ENCODE assay signal across 7 cellular contexts in the genomic region with DNA sequence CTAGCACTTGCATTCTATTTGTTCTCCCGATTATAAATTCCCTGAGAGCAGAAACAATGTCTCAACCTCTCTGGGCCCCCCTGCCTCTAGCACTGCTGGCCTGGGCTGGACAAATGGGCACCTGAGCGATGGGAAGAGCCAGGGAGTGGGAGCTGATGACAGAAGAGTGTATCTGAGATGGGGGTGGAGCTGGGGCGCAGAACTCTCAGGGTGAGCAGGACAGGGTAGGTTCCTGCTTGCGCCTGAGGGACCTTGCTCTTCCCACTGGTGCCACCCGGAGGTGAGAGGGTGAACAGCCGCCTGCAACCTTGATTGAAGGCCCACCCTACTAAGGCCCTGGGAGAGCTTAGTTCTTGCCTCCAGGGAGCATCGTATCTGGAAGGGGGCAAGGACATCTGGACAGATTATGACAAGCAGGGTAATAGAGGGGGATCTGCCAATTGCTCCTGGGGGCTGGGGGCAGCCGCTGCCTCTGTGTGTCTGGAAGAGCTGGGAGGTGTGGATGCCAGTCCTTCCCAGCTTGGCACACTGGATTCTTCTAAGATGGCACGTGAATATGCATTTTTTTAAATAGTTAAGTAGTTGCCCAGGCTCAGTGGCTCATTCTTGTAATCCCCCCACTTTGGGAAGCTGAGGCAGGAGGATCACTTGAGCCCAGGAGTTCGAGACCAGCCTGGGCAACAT. TPM values are rescaled to one million over a fixed set of nuclear protein-coding genes. Genes with fewer than 3 reads are reported as not detected.
A peak's percentile ranks its signal among the peaks of the same experiment; 100 is the strongest.
DNase-seq lines count a peak whose midpoint lies in the region; ATAC-seq and TF ChIP-seq lines count a peak whose summit lies in the region.

No MANE protein-coding gene starts in this region.

- H3K27me3 ChIP-seq in left ventricle myocardium inferior (ENCODE audit: low read depth), result no peaks in the 10 kb centered on the region

- H3K9me3 Mint-ChIP-seq in activated naive CD8-positive, alpha-beta T cell treated with anti-CD3 and anti-CD28 coated beads, Interleukin-2, amount 50 U/mL, for 24 hours, result no peaks in the 10 kb centered on the region

- no peaks in the 10 kb centered on the region for H3K36me3 Mint-ChIP-seq in activated naive CD8-positive, alpha-beta T cell treated with anti-CD3 and anti-CD28 coated beads, Interleukin-2, amount 50 U/mL, for 24 hours (ENCODE audit: low read depth)

- H3K36me3 ChIP-seq in left ventricle myocardium inferior, result no peaks in the 10 kb centered on the region

- no peaks in the 10 kb centered on the region for H3K27me3 Mint-ChIP-seq in activated naive CD8-positive, alpha-beta T cell treated with anti-CD3 and anti-CD28 coated beads, Interleukin-2, amount 50 U/mL, for 24 hours

- ATAC-seq in HG02678 (IDR thresholded peaks at IDR 0.05; ENCODE audit: unreplicated experiment) (peak; percentile 48), GM19395 (IDR thresholded peaks at IDR 0.05; ENCODE audit: unreplicated experiment) (no peak)
- peak; percentile 76 for ATAC-seq in activated naive CD8-positive, alpha-beta T cell treated with anti-CD3 and anti-CD28 coated beads, Interleukin-2, amount 50 U/mL, for 24 hours

- peak; percentile 84 for TF ChIP-seq CTCF in left ventricle myocardium inferior (IDR thresholded peaks at IDR 0.05; ENCODE audit: borderline replicate concordance)

- intact Hi-C loops in left ventricle myocardium inferior (cut with micrococcal nuclease), result no loop called here

- H3K9me3 ChIP-seq in left ventricle myocardium inferior (replicated peaks), result no peaks in the 10 kb centered on the region

- no peak overlapping the region for H3K27ac ChIP-seq in left ventricle myocardium inferior (replicated peaks)

- H3K27ac Mint-ChIP-seq in activated naive CD8-positive, alpha-beta T cell treated with anti-CD3 and anti-CD28 coated beads, Interleukin-2, amount 50 U/mL, for 24 hours, result no peak overlapping the region

- peaks cover 51% of the 10 kb centered on the region for H3K4me1 ChIP-seq in left ventricle myocardium inferior

- H3K4me3 Mint-ChIP-seq in activated naive CD8-positive, alpha-beta T cell treated with anti-CD3 and anti-CD28 coated beads, Interleukin-2, amount 50 U/mL, for 24 hours, result no peak overlapping the region

- no peaks in the 10 kb centered on the region for H3K4me1 Mint-ChIP-seq in activated naive CD8-positive, alpha-beta T cell treated with anti-CD3 and anti-CD28 coated beads, Interleukin-2, amount 50 U/mL, for 24 hours

- DNase-seq in ELR (ENCODE audit: low read depth) (peak; percentile 82), NOMO-1 (lab: John Stamatoyannopoulos, UW; ENCODE audit: unreplicated experiment in 2 of 2) (peak; percentile 18 to 37), left ventricle myocardium inferior (peak; percentile 65), renal cortical epithelial cell (ENCODE audit: low read depth) (peak; percentile 45)
- peak; percentile 64 for DNase-seq in activated naive CD8-positive, alpha-beta T cell treated with anti-CD3 and anti-CD28 coated beads, Interleukin-2, amount 50 U/mL, for 24 hours

- no peak overlapping the region for H3K4me3 ChIP-seq in left ventricle myocardium inferior

RNA-seq across cellular contexts. Expression of a gene that starts 43.0 kb away (rescaled TPM):
- 305 TPM for total RNA-seq in left ventricle myocardium inferior
- total RNA-seq in renal cortical epithelial cell, result 24.7 and 91.3 TPM in 2 replicates

Comparison
In these comparisons a context has a peak if more than half of its experiments do, and no peak if none do; other contexts are left out.
1. DNase-seq: peak in every context shown above with its lines; median percentile 82 in ELR; 65 in left ventricle myocardium inferior; 64 in activated naive CD8-positive, alpha-beta T cell treated with anti-CD3 and anti-CD28 coated beads, Interleukin-2, amount 50 U/mL, for 24 hours; 45 in renal cortical epithelial cell; 28 in NOMO-1.